In genomic region chr1:4674117-4674516, GRCh38 we compare ENCODE assay signal across 24 cellular contexts. TPM values are rescaled to one million over a fixed set of nuclear protein-coding genes. Genes with fewer than 3 reads are reported as not detected.
"Had no signal": no experiment of that assay in that cellular context is flagged by ENCODE, and none has a peak within 500 bp of the region (broad histone marks: within the 10 kb centered on the region; RNA-seq: fewer than 3 reads in every experiment).

No MANE protein-coding gene starts in this region.

- H3K36me3 Mint-ChIP-seq: memory B cell; natural killer cell; stimulated activated memory B cell treated with anti-CD40 and anti-IgM and Interleukin-4, amounts not matched to agents 10 μg/mL and 1 μg/mL and 100 μg/mL, for 72 hours; type B pancreatic cell had no signal

- H3K9me3 Mint-ChIP-seq: effector memory CD8-positive, alpha-beta T cell; natural killer cell had no signal

- H3K9me3 ChIP-seq: pancreas had no signal

- H3K27ac Mint-ChIP-seq: effector memory CD8-positive, alpha-beta T cell; memory B cell; natural killer cell; stimulated activated memory B cell treated with anti-CD40 and anti-IgM and Interleukin-4, amounts not matched to agents 10 μg/mL and 1 μg/mL and 100 μg/mL, for 72 hours; type B pancreatic cell had no signal

- H3K4me3 Mint-ChIP-seq: central memory CD8-positive, alpha-beta T cell; effector memory CD8-positive, alpha-beta T cell; memory B cell; natural killer cell; stimulated activated memory B cell treated with anti-CD40 and anti-IgM and Interleukin-4, amounts not matched to agents 10 μg/mL and 1 μg/mL and 100 μg/mL, for 72 hours; type B pancreatic cell had no signal

- DNase-seq: dermis blood vessel endothelial cell; effector memory CD8-positive, alpha-beta T cell; erythroblast; esophagus squamous epithelium; foreskin melanocyte; glutamatergic neuron; heart right ventricle; kidney glomerular epithelial cell; left ventricle myocardium superior; natural killer cell; pancreas; stimulated activated CD4-positive, alpha-beta T cell treated with anti-CD3 and anti-CD28 coated beads, Interleukin-12 subunit alpha, Interleukin-12 subunit beta, amount 100 ng/mL, for 4 hours; stimulated activated CD4-positive, alpha-beta T cell treated with anti-CD3 and anti-CD28 coated beads, Interleukin-2, amount 100 ng/mL, for 24 hours; stimulated activated CD4-positive, alpha-beta T cell treated with anti-CD3 and anti-CD28 coated beads, Interleukin-4, amount 100 ng/mL, for 24 hours; stimulated activated naive CD8-positive, alpha-beta T cell treated with anti-CD3 and anti-CD28 coated beads, Interleukin-15, Interleukin-2, amounts not matched to agents 100 U/mL and 50 U/mL, for 24 hours had no signal

- H3K4me2 ChIP-seq: smooth muscle cell had no signal

- H3K36me3 ChIP-seq: esophagus squamous epithelium, heart right ventricle, pancreas, right atrium auricular region had no signal

- H3K27me3 ChIP-seq: pancreas, right atrium auricular region had no signal

- H3K4me1 Mint-ChIP-seq: central memory CD8-positive, alpha-beta T cell; memory B cell; natural killer cell; stimulated activated memory B cell treated with anti-CD40 and anti-IgM and Interleukin-4, amounts not matched to agents 10 μg/mL and 1 μg/mL and 100 μg/mL, for 72 hours had no signal

- H3K27ac ChIP-seq: coronary artery, esophagus squamous epithelium, heart right ventricle, pancreas, right atrium auricular region had no signal

- H3K4me3 ChIP-seq: coronary artery, esophagus squamous epithelium, heart right ventricle, lung, pancreas, right atrium auricular region, smooth muscle cell had no signal

- H3K4me1 ChIP-seq: esophagus squamous epithelium, heart right ventricle, pancreas, right atrium auricular region had no signal

RNA-seq across cellular contexts. Expression of gene AJAP1, which starts 19.7 kb away (rescaled TPM):
- total RNA-seq: chondrocyte, natural killer cell had no signal
